Comparison of ENCODE assay signal across 10 cellular contexts in genomic region chr3:30500666-30501399, GRCh38.
DNase-seq lines count a peak whose midpoint lies in the region; ATAC-seq and TF ChIP-seq lines count a peak whose summit lies in the region.
"Had no signal": no experiment of that assay in that cellular context is flagged by ENCODE, and none has a peak within 500 bp of the region (broad histone marks: within the 10 kb centered on the region; RNA-seq: fewer than 3 reads in every experiment).

No MANE protein-coding gene starts in this region.

- CTCF ChIA-PET in Caco-2 (lab: Charles Lee): no interaction called here

- BruUV-seq in Caco-2 (replicated peaks; lab: Mats Ljungman, UMichigan): no TSS peak

- no peaks in the 10 kb centered on the region for H3K27me3 Mint-ChIP-seq in Caco-2 (ENCODE audit: insufficient read depth, unreplicated experiment)

- DNase-seq in Caco-2 (no peak), NCI-H2029 (lab: John Stamatoyannopoulos, UW) (no peak), uterus (no peak), esophagus muscularis mucosa (ENCODE audit: extremely low spot score) (no peak), NCI-H446 (lab: John Stamatoyannopoulos, UW) (no peak)
- DNase-seq: caudate nucleus had no signal

- intact Hi-C loops in Caco-2 (cut with micrococcal nuclease; ENCODE audit: unreplicated experiment) (no loop called here), uterus (cut with DNase I; ENCODE audit: low total_unique reads) (no loop called here), esophagus muscularis mucosa (cut with DNase I) (no loop called here)

- H3K4me3 ChIP-seq in Caco-2 (ENCODE audit: low read depth, low read length) (no peak overlapping the region), uterus (no peak overlapping the region), esophagus muscularis mucosa (no peak overlapping the region)
- H3K4me3 ChIP-seq: BLaER1 had no signal

- H3K27me3 ChIP-seq in Caco-2 (replicated peaks; ENCODE audit: control insufficient read depth, insufficient read depth, low read length) (no peaks in the 10 kb centered on the region), uterus (no peaks in the 10 kb centered on the region), esophagus muscularis mucosa (no peaks in the 10 kb centered on the region)
- H3K27me3 ChIP-seq: BLaER1 had no signal

- H3K4me3 Mint-ChIP-seq in Caco-2 (ENCODE audit: unreplicated experiment): no peak overlapping the region

- peaks cover 8% of the 10 kb centered on the region for H3K4me1 Mint-ChIP-seq in Caco-2 (ENCODE audit: low read depth, unreplicated experiment)

- no peak for TF ChIP-seq POLR2A in uterus (IDR thresholded peaks at IDR 0.05)
- no peak for TF ChIP-seq POLR2A in esophagus muscularis mucosa (IDR thresholded peaks at IDR 0.05; ENCODE audit: low read depth)

- H3K9me3 Mint-ChIP-seq in Caco-2 (ENCODE audit: unreplicated experiment): peaks cover 19% of the 10 kb centered on the region

- POLR2A ChIA-PET in Caco-2 (lab: Charles Lee): no interaction called here

- peaks cover 5% of the 10 kb centered on the region for H3K36me3 Mint-ChIP-seq in Caco-2 (ENCODE audit: insufficient read depth, unreplicated experiment)

- peak overlapping the region; percentile 7 for H3K27ac Mint-ChIP-seq in Caco-2 (ENCODE audit: unreplicated experiment)

- TF ChIP-seq EP300 in esophagus muscularis mucosa (IDR thresholded peaks at IDR 0.05): no peak

- H3K36me3 ChIP-seq in Caco-2 (ENCODE audit: control insufficient read depth, insufficient read depth, low read length) (no peaks in the 10 kb centered on the region), uterus (no peaks in the 10 kb centered on the region), esophagus muscularis mucosa (no peaks in the 10 kb centered on the region)
- H3K36me3 ChIP-seq: BLaER1 had no signal

- H3K27ac ChIP-seq in uterus (no peak overlapping the region), esophagus muscularis mucosa (replicated peaks in 1 of 4) (no peak overlapping the region)
- H3K27ac ChIP-seq: BLaER1 had no signal

- H3K4me1 ChIP-seq in Caco-2 (peaks cover 9% of the 10 kb centered on the region; the same call in 1 of the 2 replicates), uterus (peaks cover 0 to 3% of the 10 kb centered on the region in 2 donors), esophagus muscularis mucosa (peaks cover 12 to 32% (median 30%) of the 10 kb centered on the region in 4 donors)

- H3K9me3 ChIP-seq in Caco-2 (no peaks in the 10 kb centered on the region), uterus (no peaks in the 10 kb centered on the region), esophagus muscularis mucosa (no peaks in the 10 kb centered on the region)
- H3K9me3 ChIP-seq: BLaER1 had no signal

- WGBS in esophagus muscularis mucosa: 90% methylated on average over 7 of the region's 7 CpGs

- TF ChIP-seq CTCF in Caco-2 (IDR thresholded peaks at IDR 0.05; ENCODE audit: insufficient read depth in 1 of 2, low read depth in 1 of 2, low read length in 1 of 2, severe bottlenecking in 1 of 2, unreplicated experiment in 1 of 2) (no peak), uterus (IDR thresholded peaks at IDR 0.05) (no peak), esophagus muscularis mucosa (IDR thresholded peaks at IDR 0.05) (no peak)

- ATAC-seq in GM19023 (IDR thresholded peaks at IDR 0.05; ENCODE audit: unreplicated experiment) (peak; percentile 96), HG02623 (IDR thresholded peaks at IDR 0.05; ENCODE audit: unreplicated experiment) (peak; percentile 88), HG03520 (IDR thresholded peaks at IDR 0.05; ENCODE audit: unreplicated experiment) (peak; percentile 88)
